In genomic region chr9:124415102-124415851, GRCh38 we compare ENCODE assay signal across 8 cellular contexts. TPM values are rescaled to one million over a fixed set of nuclear protein-coding genes. Genes with fewer than 3 reads are reported as not detected.
DNase-seq lines count a peak whose midpoint lies in the region; TF ChIP-seq lines count a peak whose summit lies in the region.

PSMB7 (minus strand) TSS chr9:124415442; CDS start chr9:124415425, 17 bp downstream.

- intact Hi-C loops in testis (cut with DNase I; ENCODE audit: low total_unique reads), result no loop called here

- no peak for TF ChIP-seq POLR2A in testis (IDR thresholded peaks at IDR 0.05)

- peaks cover 8% of the 10 kb centered on the region for H3K4me1 ChIP-seq in testis

- peaks cover 43% of the 10 kb centered on the region for H3K36me3 ChIP-seq in SK-N-MC (ENCODE audit: insufficient read depth, low read length)
- no peaks in the 10 kb centered on the region for H3K36me3 ChIP-seq in testis (ENCODE audit: low read depth, missing control alignments)

- 5 to 6% methylated on average over 39 to 41 of the region's 41 CpGs for WGBS in testis, 2 donors

- DNase-seq in GM04504 (ENCODE audit: low read depth) (peak; percentile 87), HFF-Myc (ENCODE audit: extremely low read depth, low read depth) (peak; percentile 87), NAMALWA (ENCODE audit: low spot score) (peak; percentile 98), SK-N-MC (ENCODE audit: low read depth, low spot score) (peak; percentile 93), globus pallidus (ENCODE audit: low spot score) (peak; percentile 93), occipital lobe (lab: John Stamatoyannopoulos, UW) (peak; percentile 88), testis (peak; percentile 99)
- DNase-seq in activated naive CD4-positive, alpha-beta T cell treated with anti-CD3 and anti-CD28 coated beads, Interleukin-2, amount 50 U/mL, for 16 hours, result peak; percentile 98

- H3K9me3 ChIP-seq in SK-N-MC (ENCODE audit: low read depth, low read length) (peaks cover 3% of the 10 kb centered on the region; the same call in 1 of the 2 replicates), testis (no peaks in the 10 kb centered on the region)

- H3K9ac ChIP-seq in SK-N-MC (ENCODE audit: insufficient read length), result peak within 1 kb of the TSS; percentile 95

- no peaks in the 10 kb centered on the region for H3K27me3 ChIP-seq in testis

- TF ChIP-seq CTCF in HFF-Myc (IDR thresholded peaks at IDR 0.05; ENCODE audit: low read depth, low read length, missing control alignments) (peak; percentile 77), testis (IDR thresholded peaks at IDR 0.05) (peak; percentile 84 to 93 (median 84))

- peak within 1 kb of the TSS; percentile 75 for H3K27ac ChIP-seq in SK-N-MC
- peak within 1 kb of the TSS; percentile 60 to 68 for H3K27ac ChIP-seq in testis

- H3K4me3 ChIP-seq in HFF-Myc (replicated peaks; ENCODE audit: low read depth, low read length) (peak within 1 kb of the TSS; percentile 100), SK-N-MC (peak within 1 kb of the TSS; percentile 85), testis (peak within 1 kb of the TSS; percentile 79 to 97)

RNA-seq across cellular contexts. Expression of gene PSMB7, which starts in this region (rescaled TPM):
- total RNA-seq in occipital lobe, result 145 TPM
- 100 to 1,000 TPM; 156 to 188 TPM for total RNA-seq in testis
- 310 TPM for polyA plus RNA-seq in testis (ENCODE audit: insufficient read depth, low read depth, low replicate concordance)

Comparison
In these comparisons a context has a peak if more than half of its experiments do, and no peak if none do; other contexts are left out.
1. Peak in every context shown above with its lines: DNase-seq, H3K4me3 ChIP-seq and H3K27ac ChIP-seq.